Comparison of ENCODE assay signal across 23 cellular contexts in genomic region chr7:124379296-124379695, GRCh38.
"Had no signal": no experiment of that assay in that cellular context is flagged by ENCODE, and none has a peak within 500 bp of the region (broad histone marks: within the 10 kb centered on the region; RNA-seq: fewer than 3 reads in every experiment).

No MANE protein-coding gene starts in this region.

- FAIRE-seq: endothelial cell of umbilical vein, small intestine, urothelium cell line had no signal

- H3K4me1 ChIP-seq: foreskin keratinocyte, psoas muscle, stomach had no signal

- H3K79me2 ChIP-seq: hepatocyte had no signal

- H2AFZ ChIP-seq: hepatocyte had no signal

- DNase-seq: effector CD4-positive, alpha-beta T cell; endodermal cell; erythroblast; foreskin keratinocyte; head of caudate nucleus; left colon; left ventricle myocardium superior; mesendoderm; naive B cell; psoas muscle; right cardiac atrium; small intestine; stimulated activated CD4-positive, alpha-beta T cell treated with anti-CD3 and anti-CD28 coated beads, Interleukin-12 subunit alpha, Interleukin-12 subunit beta, amount 100 ng/mL, for 4 hours; stimulated activated naive CD4-positive, alpha-beta T cell; stomach; substantia nigra had no signal

- ATAC-seq: foreskin keratinocyte, left colon, left ventricle myocardium superior, psoas muscle, right cardiac atrium had no signal

- H3K4me2 ChIP-seq: hepatocyte had no signal

- H3K27me3 ChIP-seq: foreskin keratinocyte, hepatocyte, neutrophil, stomach had no signal

- H3K4me3 ChIP-seq: coronary artery, hepatocyte, lung, psoas muscle, stomach, thoracic aorta had no signal

- H3K9me3 ChIP-seq: neutrophil, psoas muscle, thoracic aorta had no signal

- H3K36me3 ChIP-seq: neutrophil, stomach, thoracic aorta had no signal

- H3K27ac ChIP-seq: coronary artery, foreskin keratinocyte, hepatocyte, neutrophil, psoas muscle, stomach, thoracic aorta had no signal
